Comparison of ENCODE assay signal across 28 cellular contexts in the genomic region with DNA sequence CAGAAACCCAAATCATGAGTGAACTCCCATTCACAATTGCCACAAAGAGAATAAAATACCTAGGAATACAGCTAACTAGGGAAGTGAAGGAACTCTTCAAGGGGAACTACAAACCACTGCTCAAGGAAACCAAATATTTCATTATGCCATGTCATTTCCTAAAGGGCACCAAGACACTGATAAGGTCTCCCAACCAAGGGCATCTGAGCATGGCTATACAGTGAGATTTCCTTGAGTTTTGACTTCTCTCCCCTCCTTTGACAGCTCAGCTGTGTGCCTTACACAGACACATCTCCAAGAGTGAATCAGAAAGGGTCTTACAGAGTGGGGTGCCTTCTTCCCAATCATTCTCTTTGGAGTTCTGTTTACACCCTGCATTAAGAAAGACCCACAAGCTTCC. TPM values are rescaled to one million over a fixed set of nuclear protein-coding genes. Genes with fewer than 3 reads are reported as not detected.
"Had no signal": no experiment of that assay in that cellular context is flagged by ENCODE, and none has a peak within 500 bp of the region (broad histone marks: within the 10 kb centered on the region; RNA-seq: fewer than 3 reads in every experiment).

No MANE protein-coding gene starts in this region.

- H3K9ac ChIP-seq: neural progenitor cell had no signal

- ATAC-seq: effector memory CD8-positive, alpha-beta T cell; gastroesophageal sphincter; naive thymus-derived CD8-positive, alpha-beta T cell; stimulated activated memory B cell treated with anti-CD40 and anti-IgM and Interleukin-4, amounts not matched to agents 10 μg/mL and 1 μg/mL and 100 μg/mL, for 72 hours; stimulated activated naive CD8-positive, alpha-beta T cell treated with anti-CD3 and anti-CD28 coated beads, Interleukin-15, amount 100 ng/mL, for 72 hours; WTC11 had no signal

- H3K9me3 ChIP-seq: ascending aorta, gastroesophageal sphincter, right atrium auricular region, tibial nerve had no signal

- H3K27me3 ChIP-seq: ascending aorta, gastroesophageal sphincter, neural progenitor cell, right atrium auricular region, tibial nerve had no signal

- H3K4me3 ChIP-seq: ascending aorta, gastroesophageal sphincter, neural progenitor cell, right atrium auricular region, smooth muscle cell, tibial nerve had no signal

- H3K4me2 ChIP-seq: neural progenitor cell, smooth muscle cell had no signal

- DNase-seq: activated CD4-positive, alpha-beta memory T cell treated with anti-CD3 and anti-CD28 coated beads, Interleukin-2, amount 10 ng/mL, durations not matched to agents 7 days and 5 days; activated CD4-positive, alpha-beta T cell treated with anti-CD3 and anti-CD28 coated beads for 1 hour; activated CD4-positive, alpha-beta T cell treated with anti-CD3 and anti-CD28 coated beads, Interleukin-2, amount 10 ng/mL, durations not matched to agents 7 days and 5 days; activated CD8-positive, alpha-beta memory T cell treated with anti-CD3 and anti-CD28 coated beads, Interleukin-2, amount 50 U/mL, for 48 hours; activated gamma-delta T cell; activated naive CD4-positive, alpha-beta T cell treated with anti-CD3 and anti-CD28 coated beads, Interleukin-2, amount 10 ng/mL, durations not matched to agents 7 days and 5 days; activated naive CD8-positive, alpha-beta T cell treated with anti-CD3 and anti-CD28 coated beads, Interleukin-2, amount 10 ng/mL, durations not matched to agents 7 days and 5 days; activated T-cell treated with anti-CD3 and anti-CD28 coated beads, Interleukin-2, amount 50 U/mL, for 24 hours; caudate nucleus; cortex of kidney; effector memory CD8-positive, alpha-beta T cell; hypothalamus; immature natural killer cell; naive thymus-derived CD8-positive, alpha-beta T cell; occipital lobe; stimulated activated CD4-positive, alpha-beta T cell treated with anti-CD3 and anti-CD28 coated beads, Interleukin-1b, Interleukin-23, amount 100 ng/mL, for 48 hours; stimulated activated CD4-positive, alpha-beta T cell treated with anti-CD3 and anti-CD28 coated beads, Interleukin-4, amount 100 ng/mL, for 4 hours; stimulated activated CD8-positive, alpha-beta memory T cell treated with anti-CD3 and anti-CD28 coated beads, Interleukin-4, amount 100 ng/mL, for 48 hours; stimulated activated naive CD8-positive, alpha-beta T cell treated with anti-CD3 and anti-CD28 coated beads, Interleukin-15, amount 100 ng/mL, for 72 hours had no signal

- H2AFZ ChIP-seq: neural progenitor cell had no signal

- H3K4me1 ChIP-seq: neural progenitor cell, right atrium auricular region, tibial nerve had no signal

- H3K36me3 ChIP-seq: ascending aorta, gastroesophageal sphincter, neural progenitor cell, right atrium auricular region, tibial nerve had no signal

- H3K27ac ChIP-seq: ascending aorta, neural progenitor cell, right atrium auricular region, tibial nerve had no signal

RNA-seq across cellular contexts. Expression of a gene that starts 40.4 kb away (rescaled TPM):
- total RNA-seq: activated CD4-positive, alpha-beta memory T cell treated with anti-CD3 and anti-CD28 coated beads, Interleukin-2, amount 10 ng/mL, durations not matched to agents 7 days and 5 days; activated CD4-positive, alpha-beta T cell treated with anti-CD3 and anti-CD28 coated beads, Interleukin-2, amount 10 ng/mL, durations not matched to agents 7 days and 5 days; activated naive CD8-positive, alpha-beta T cell treated with anti-CD3 and anti-CD28 coated beads, Interleukin-2, amount 10 ng/mL, durations not matched to agents 7 days and 5 days; naive thymus-derived CD8-positive, alpha-beta T cell; T-helper 1 cell treated with Interleukin-12 subunit alpha and Interleukin-12 subunit beta and Interleukin-4 antibody, amounts not matched to agents 30 ng/mL and 1 ng/mL, for 36 hours had no signal
- polyA plus RNA-seq: immature natural killer cell; naive thymus-derived CD8-positive, alpha-beta T cell had no signal
